Comparison of ENCODE assay signal across 21 cellular contexts in the genomic region with DNA sequence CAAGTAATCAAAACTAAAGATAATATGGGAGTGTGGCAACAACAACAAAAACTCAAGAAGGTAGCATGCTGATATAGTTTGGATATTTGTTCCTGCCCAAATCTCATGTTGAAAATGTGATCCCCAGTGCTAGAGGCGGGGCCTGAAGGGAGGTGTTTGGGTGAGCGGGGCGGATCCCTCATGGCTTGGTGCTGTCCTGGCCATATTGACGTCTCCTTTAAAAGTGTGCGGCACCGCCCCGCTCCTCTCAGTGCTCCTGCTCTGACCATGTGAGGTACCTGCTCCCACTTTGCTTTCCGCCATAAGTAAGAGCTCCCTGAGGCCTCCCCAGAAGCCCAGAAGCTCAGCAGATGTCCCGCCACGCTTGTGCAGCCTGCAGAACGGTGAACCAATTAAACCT.
"Had no signal": no experiment of that assay in that cellular context is flagged by ENCODE, and none has a peak within 500 bp of the region (broad histone marks: within the 10 kb centered on the region; RNA-seq: fewer than 3 reads in every experiment).

No MANE protein-coding gene starts in this region.

- H3K36me3 ChIP-seq: thoracic aorta, upper lobe of right lung had no signal

- FAIRE-seq: colon had no signal

- H3K27me3 ChIP-seq: body of pancreas, dorsolateral prefrontal cortex, left lung, upper lobe of right lung had no signal

- H3K27ac ChIP-seq: body of pancreas, dorsolateral prefrontal cortex, epithelial cell of prostate, left lung, thoracic aorta, upper lobe of right lung had no signal

- H3K4me1 ChIP-seq: left lung, upper lobe of right lung had no signal

- H3K4me2 ChIP-seq: smooth muscle cell had no signal

- H3K9me3 ChIP-seq: body of pancreas, thoracic aorta, upper lobe of right lung had no signal

- ATAC-seq: activated CD8-positive, alpha-beta T cell treated with anti-CD3 and anti-CD28 coated beads for 36 hours; activated T-helper 17 cell treated with anti-CD3 and anti-CD28 coated beads, Interleukin-2, amount 50 U/mL, for 72 hours; body of pancreas; left lung; sciatic nerve; stimulated activated effector memory CD8-positive, alpha-beta T cell treated with anti-CD3 and anti-CD28 coated beads, Interleukin-12 subunit alpha, Interleukin-12 subunit beta, amount 100 ng/mL, for 72 hours; upper lobe of right lung had no signal

- DNase-seq: activated CD4-positive, alpha-beta T cell treated with anti-CD3 and anti-CD28 coated beads, Interleukin-2, amount 10 ng/mL, durations not matched to agents 24 days and 14 days; activated CD4-positive, CD25-positive, alpha-beta regulatory T cell; activated CD8-positive, alpha-beta T cell treated with anti-CD3 and anti-CD28 coated beads for 36 hours; activated naive CD4-positive, alpha-beta T cell treated with Interleukin-2 at 50 U/mL for 16 hours; activated naive CD8-positive, alpha-beta T cell treated with anti-CD3 and anti-CD28 coated beads, Interleukin-2, amount 10 ng/mL, durations not matched to agents 7 days and 5 days; activated T-cell treated with anti-CD3 and anti-CD28 coated beads, Interleukin-2, amount 50 U/mL, for 1 hour; body of pancreas; dorsolateral prefrontal cortex; endodermal cell; foreskin melanocyte; left lung; nucleus accumbens; stimulated activated CD4-positive, alpha-beta T cell treated with anti-CD3 and anti-CD28 coated beads, Interleukin-4, amount 100 ng/mL, for 1 hour; upper lobe of right lung had no signal

- H3K4me3 ChIP-seq: body of pancreas, dorsolateral prefrontal cortex, left lung, smooth muscle cell, thoracic aorta, upper lobe of right lung had no signal
